8 cellular contexts compared by ENCODE assay signal in genomic region chr10:131581547-131581946, GRCh38.
DNase-seq lines count a peak whose midpoint lies in the region; TF ChIP-seq lines count a peak whose summit lies in the region.
"Not testable (repeated sequence)": the region's sequence is repeated elsewhere in the genome, so short reads cannot be mapped to it uniquely, and the experiment has no call there.

No MANE protein-coding gene starts in this region.

- not testable (repeated sequence) for TF ChIP-seq POLR2A in esophagus muscularis mucosa (IDR thresholded peaks at IDR 0.05; ENCODE audit: low read depth); stomach (IDR thresholded peaks at IDR 0.05); vagina (IDR thresholded peaks at IDR 0.05)

- not testable (repeated sequence) for H4K91ac ChIP-seq in H9 (ENCODE audit: insufficient read length, low read depth, low read length)

- H3K4me3 ChIP-seq in NT2/D1 (ENCODE audit: insufficient read length, low read depth) = peak overlapping the region; percentile 33
- not testable (repeated sequence) for H3K4me3 ChIP-seq in esophagus muscularis mucosa, neural progenitor cell, stomach, vagina

- H3K79me1 ChIP-seq in H9 (ENCODE audit: insufficient read depth, low read depth, low read length, poor library complexity, severe bottlenecking) = not testable (repeated sequence)

- H3K23ac ChIP-seq in H9 (ENCODE audit: insufficient read length, low read depth, low read length) = not testable (repeated sequence)

- not testable (repeated sequence) for H3K9me3 ChIP-seq in H9 (ENCODE audit: control insufficient read depth, low read depth, low read length); NT2/D1 (ENCODE audit: insufficient read depth, low read length); esophagus muscularis mucosa; neural progenitor cell (ENCODE audit: low read depth); stomach; vagina

- H2BK5ac ChIP-seq in H9 (ENCODE audit: insufficient read length, low read length) = not testable (repeated sequence)

- H4K5ac ChIP-seq in H9 (ENCODE audit: insufficient read length, low read depth, low read length) = peak overlapping the region; percentile 33

- H3K56ac ChIP-seq in H9 (ENCODE audit: insufficient read length, low read depth, low read length) = not testable (repeated sequence)

- H2BK12ac ChIP-seq in H9 (ENCODE audit: insufficient read length, low read depth, low read length) = not testable (repeated sequence)

- not testable (repeated sequence) for TF ChIP-seq CTCF in H9 (conservative IDR thresholded peaks at IDR 0.05); esophagus muscularis mucosa (IDR thresholded peaks at IDR 0.05); neural progenitor cell (IDR thresholded peaks at IDR 0.05); stomach (IDR thresholded peaks at IDR 0.05); vagina (IDR thresholded peaks at IDR 0.05)

- H3K36me3 ChIP-seq in NT2/D1 (ENCODE audit: insufficient read depth, insufficient read length, low read length); esophagus muscularis mucosa; neural progenitor cell; stomach; vagina: not testable (repeated sequence)

- TF ChIP-seq EP300 in esophagus muscularis mucosa (IDR thresholded peaks at IDR 0.05); stomach (IDR thresholded peaks at IDR 0.05): not testable (repeated sequence)

- not testable (repeated sequence) for H2AFZ ChIP-seq in H9 (ENCODE audit: low read length)
- peak overlapping the region; percentile 34 for H2AFZ ChIP-seq in neural progenitor cell (replicated peaks)

- not testable (repeated sequence) for H3K36me3 Mint-ChIP-seq in H9 (ENCODE audit: insufficient read depth in 1 of 3, low read depth in 3 of 3); neural progenitor cell

- intact Hi-C loops in esophagus muscularis mucosa (cut with DNase I); stomach (cut with DNase I; ENCODE audit: low total_unique reads); vagina (cut with DNase I): not testable (repeated sequence)

- H3K27ac Mint-ChIP-seq in H9, neural progenitor cell: not testable (repeated sequence)

- not testable (repeated sequence) for H3K9me3 Mint-ChIP-seq in H9, neural progenitor cell

- H3T11ph ChIP-seq in H9 (ENCODE audit: low read length) = not testable (repeated sequence)

- H3K4ac ChIP-seq in H9 (ENCODE audit: low read depth, low read length) = not testable (repeated sequence)

- WGBS in H9 (ENCODE audit: extremely low coverage, insufficient read length, low lambda C conversion rate) = no CpG with 5 or more reads among the region's 7 CpGs
- 83% methylated on average over 1 of the region's 7 CpGs for WGBS in esophagus muscularis mucosa
- WGBS in stomach, 5 donors = 38 to 63% (median 54%) methylated on average over 7 of the region's 7 CpGs

- H3K18ac ChIP-seq in H9 (ENCODE audit: insufficient read length, low read depth, low read length) = not testable (repeated sequence)

- H2BK120ac ChIP-seq in H9 (ENCODE audit: low read depth, low read length, poor library complexity, severe bottlenecking) = not testable (repeated sequence)

- H3K27ac ChIP-seq in H9 (ENCODE audit: insufficient read length, low read depth, low read length); esophagus muscularis mucosa (replicated peaks in 1 of 4); neural progenitor cell; stomach; vagina: not testable (repeated sequence)

- not testable (repeated sequence) for H4K8ac ChIP-seq in H9 (replicated peaks; ENCODE audit: insufficient read length, low read depth, low read length)

- not testable (repeated sequence) for H3K4me2 ChIP-seq in H9 (ENCODE audit: insufficient read depth, insufficient read length, low read length); neural progenitor cell

- H3K9ac ChIP-seq in H9 (ENCODE audit: extremely low read depth, insufficient read length, low read length); NT2/D1 (ENCODE audit: insufficient read length, low read depth); neural progenitor cell: not testable (repeated sequence)

- H2AK5ac ChIP-seq in H9 (ENCODE audit: insufficient read length, low read length) = not testable (repeated sequence)

- not testable (repeated sequence) for H2BK20ac ChIP-seq in H9 (ENCODE audit: low read depth, low read length, poor library complexity, severe bottlenecking)

- H3F3A ChIP-seq in neural progenitor cell (ENCODE audit: low read depth) = not testable (repeated sequence)

- H3K4me1 Mint-ChIP-seq in H9, neural progenitor cell: not testable (repeated sequence)

- not testable (repeated sequence) for H4K20me1 ChIP-seq in H9 (ENCODE audit: control insufficient read depth, insufficient read depth, insufficient read length); neural progenitor cell (ENCODE audit: low read depth)

- not testable (repeated sequence) for H3K4me1 ChIP-seq in H9 (ENCODE audit: insufficient read depth, low read length); NT2/D1 (ENCODE audit: insufficient read depth, insufficient read length); esophagus muscularis mucosa; neural progenitor cell; stomach; vagina

- H3K79me2 ChIP-seq in H9 (ENCODE audit: insufficient read depth, low read length); neural progenitor cell (ENCODE audit: low read depth): not testable (repeated sequence)

- H3K4me3 Mint-ChIP-seq in H9, neural progenitor cell: not testable (repeated sequence)

- DNase-seq in H9; NT2/D1 (ENCODE audit: low read depth, low spot score); neural progenitor cell (ENCODE audit: low spot score): not testable (repeated sequence)
- peak; percentile 37 for DNase-seq in NCI-H510A (lab: John Stamatoyannopoulos, UW)
- DNase-seq in activated CD8-positive, alpha-beta memory T cell treated with anti-CD3 and anti-CD28 coated beads, Interleukin-2, amount 50 U/mL, for 48 hours = peak; percentile 13
- peak; percentile 68 for DNase-seq in esophagus muscularis mucosa (ENCODE audit: extremely low spot score)
- DNase-seq in stomach = peak; percentile 20
- peak; percentile 37 to 69 for DNase-seq in vagina (ENCODE audit: extremely low spot score in 2 of 2)

- not testable (repeated sequence) for H3K27me3 ChIP-seq in H9 (ENCODE audit: insufficient read depth, low read length); NT2/D1 (ENCODE audit: insufficient read depth, insufficient read length); neural progenitor cell; stomach; vagina
- peaks cover 0 to 23% (median 0%) of the 10 kb centered on the region in 4 donors for H3K27me3 ChIP-seq in esophagus muscularis mucosa

- H3K27me3 Mint-ChIP-seq in H9 (ENCODE audit: low read depth) = not testable (repeated sequence)
- peaks cover 12% of the 10 kb centered on the region for H3K27me3 Mint-ChIP-seq in neural progenitor cell (ENCODE audit: insufficient read depth, low read depth)

- H2BK15ac ChIP-seq in H9 (ENCODE audit: low read depth, low read length) = not testable (repeated sequence)

- H3K23me2 ChIP-seq in H9 (ENCODE audit: insufficient read length, low read depth, low read length, poor library complexity, severe bottlenecking) = not testable (repeated sequence)

- peak overlapping the region; percentile 56; the same call in 1 of the 2 replicates for H3K14ac ChIP-seq in H9 (ENCODE audit: insufficient read depth, low read length)
